ENCODE assay signal across 23 cellular contexts in genomic region chr9:98518556-98518955, GRCh38.
"Had no signal": no experiment of that assay in that cellular context is flagged by ENCODE, and none has a peak within 500 bp of the region (broad histone marks: within the 10 kb centered on the region; RNA-seq: fewer than 3 reads in every experiment).

No MANE protein-coding gene starts in this region.

- H3K36me3 ChIP-seq: ascending aorta, cardiac muscle cell, stomach, tibial artery had no signal

- H3K27me3 ChIP-seq: ascending aorta, cardiac muscle cell, tibial artery had no signal

- H3K9me3 ChIP-seq: ascending aorta, stomach, tibial artery had no signal

- H3K27ac Mint-ChIP-seq: activated CD4-positive, alpha-beta memory T cell treated with anti-CD3 and anti-CD28 coated beads, Interleukin-2, amount 10 ng/mL, durations not matched to agents 7 days and 5 days; activated CD4-positive, alpha-beta T cell treated with anti-CD3 and anti-CD28 coated beads, Interleukin-2, amount 10 ng/mL, durations not matched to agents 7 days and 5 days; activated naive CD4-positive, alpha-beta T cell treated with anti-CD3 and anti-CD28 coated beads for 36 hours; activated naive CD8-positive, alpha-beta T cell treated with anti-CD3 and anti-CD28 coated beads, Interleukin-2, amount 10 ng/mL, durations not matched to agents 7 days and 5 days; stimulated activated naive B cell treated with anti-CD40 and anti-IgM and Interleukin-4, amounts not matched to agents 10 μg/mL and 1 μg/mL and 100 μg/mL, for 72 hours had no signal

- H3K36me3 Mint-ChIP-seq: activated naive CD8-positive, alpha-beta T cell treated with anti-CD3 and anti-CD28 coated beads, Interleukin-2, amount 10 ng/mL, durations not matched to agents 7 days and 5 days; brain; stimulated activated naive B cell treated with anti-CD40 and anti-IgM and Interleukin-4, amounts not matched to agents 10 μg/mL and 1 μg/mL and 100 μg/mL, for 72 hours had no signal

- ATAC-seq: activated CD4-positive, CD25-positive, alpha-beta regulatory T cell treated with anti-CD3 and anti-CD28 coated beads, Interleukin-2, amount 50 U/mL, for 24 hours; esophagus mucosa; foreskin keratinocyte; right cardiac atrium; stimulated activated naive B cell treated with anti-CD40 and anti-IgM and Interleukin-4, amounts not matched to agents 10 μg/mL and 1 μg/mL and 100 μg/mL, for 72 hours had no signal

- H3K4me1 Mint-ChIP-seq: activated CD4-positive, alpha-beta memory T cell treated with anti-CD3 and anti-CD28 coated beads, Interleukin-2, amount 10 ng/mL, durations not matched to agents 7 days and 5 days; activated CD4-positive, alpha-beta T cell treated with anti-CD3 and anti-CD28 coated beads, Interleukin-2, amount 10 ng/mL, durations not matched to agents 7 days and 5 days; activated naive CD8-positive, alpha-beta T cell treated with anti-CD3 and anti-CD28 coated beads, Interleukin-2, amount 10 ng/mL, durations not matched to agents 7 days and 5 days; brain; neural crest cell; stimulated activated naive B cell treated with anti-CD40 and anti-IgM and Interleukin-4, amounts not matched to agents 10 μg/mL and 1 μg/mL and 100 μg/mL, for 72 hours had no signal

- H3K4me3 Mint-ChIP-seq: activated CD4-positive, alpha-beta memory T cell treated with anti-CD3 and anti-CD28 coated beads, Interleukin-2, amount 10 ng/mL, durations not matched to agents 7 days and 5 days; activated CD4-positive, alpha-beta T cell treated with anti-CD3 and anti-CD28 coated beads, Interleukin-2, amount 10 ng/mL, durations not matched to agents 7 days and 5 days; activated naive CD4-positive, alpha-beta T cell treated with anti-CD3 and anti-CD28 coated beads for 36 hours; activated naive CD8-positive, alpha-beta T cell treated with anti-CD3 and anti-CD28 coated beads, Interleukin-2, amount 10 ng/mL, durations not matched to agents 7 days and 5 days; brain; neural crest cell; stimulated activated naive B cell treated with anti-CD40 and anti-IgM and Interleukin-4, amounts not matched to agents 10 μg/mL and 1 μg/mL and 100 μg/mL, for 72 hours had no signal

- H3K4me3 ChIP-seq: ascending aorta, cardiac muscle cell, SK-N-MC, stomach, tibial artery had no signal

- H3K27ac ChIP-seq: ascending aorta, cardiac muscle cell, foreskin keratinocyte, SK-N-MC, stomach, tibial artery had no signal

- DNase-seq: activated CD4-positive, alpha-beta memory T cell treated with anti-CD3 and anti-CD28 coated beads, Interleukin-2, amount 10 ng/mL, durations not matched to agents 7 days and 5 days; activated CD4-positive, alpha-beta T cell treated with anti-CD3 and anti-CD28 coated beads, Interleukin-2, amount 10 ng/mL, durations not matched to agents 7 days and 5 days; activated effector memory CD4-positive, alpha-beta T cell treated with anti-CD3 and anti-CD28 coated beads, Interleukin-2, amount 50 U/mL, for 16 hours; activated naive CD4-positive, alpha-beta T cell treated with anti-CD3 and anti-CD28 coated beads for 36 hours; activated naive CD8-positive, alpha-beta T cell treated with anti-CD3 and anti-CD28 coated beads, Interleukin-2, amount 10 ng/mL, durations not matched to agents 7 days and 5 days; cerebellar nuclear complex; cortex of kidney; foreskin keratinocyte; mammary epithelial cell; occipital lobe; stimulated activated CD4-positive, alpha-beta T cell treated with anti-CD3 and anti-CD28 coated beads, Interleukin-15, amount 100 ng/mL, for 24 hours; stimulated activated CD4-positive, alpha-beta T cell treated with anti-CD3 and anti-CD28 coated beads, Interleukin-2, amount 100 ng/mL, for 24 hours; stimulated activated naive B cell treated with anti-CD40 and anti-IgM and Interleukin-4, amounts not matched to agents 10 μg/mL and 1 μg/mL and 100 μg/mL, for 72 hours; stomach; tibial artery had no signal

- H3K4me1 ChIP-seq: ascending aorta, foreskin keratinocyte, stomach, tibial artery had no signal

- H3K9me3 Mint-ChIP-seq: activated CD4-positive, alpha-beta memory T cell treated with anti-CD3 and anti-CD28 coated beads, Interleukin-2, amount 10 ng/mL, durations not matched to agents 7 days and 5 days; activated CD4-positive, alpha-beta T cell treated with anti-CD3 and anti-CD28 coated beads, Interleukin-2, amount 10 ng/mL, durations not matched to agents 7 days and 5 days; activated naive CD4-positive, alpha-beta T cell treated with anti-CD3 and anti-CD28 coated beads for 36 hours; activated naive CD8-positive, alpha-beta T cell treated with anti-CD3 and anti-CD28 coated beads, Interleukin-2, amount 10 ng/mL, durations not matched to agents 7 days and 5 days had no signal
